1 cellular context compared by ENCODE assay signal in genomic region chr11:44767421-44767820, GRCh38.
TF ChIP-seq lines count a peak whose summit lies in the region.

No MANE protein-coding gene starts in this region.

TF ChIP-seq in WTC11, 78 proteins besides CTCF, POLR2A, EP300 and RAD21 (continued from another document):
- TF ChIP-seq, protein P1, sequence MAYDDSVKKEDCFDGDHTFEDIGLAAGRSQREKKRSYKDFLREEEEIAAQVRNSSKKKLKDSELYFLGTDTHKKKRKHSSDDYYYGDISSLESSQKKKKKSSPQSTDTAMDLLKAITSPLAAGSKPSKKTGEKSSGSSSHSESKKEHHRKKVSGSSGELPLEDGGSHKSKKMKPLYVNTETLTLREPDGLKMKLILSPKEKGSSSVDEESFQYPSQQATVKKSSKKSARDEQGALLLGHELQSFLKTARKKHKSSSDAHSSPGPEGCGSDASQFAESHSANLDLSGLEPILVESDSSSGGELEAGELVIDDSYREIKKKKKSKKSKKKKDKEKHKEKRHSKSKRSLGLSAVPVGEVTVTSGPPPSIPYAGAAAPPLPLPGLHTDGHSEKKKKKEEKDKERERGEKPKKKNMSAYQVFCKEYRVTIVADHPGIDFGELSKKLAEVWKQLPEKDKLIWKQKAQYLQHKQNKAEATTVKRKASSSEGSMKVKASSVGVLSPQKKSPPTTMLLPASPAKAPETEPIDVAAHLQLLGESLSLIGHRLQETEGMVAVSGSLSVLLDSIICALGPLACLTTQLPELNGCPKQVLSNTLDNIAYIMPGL (CRISPR knock-in tag; IDR thresholded peaks at IDR 0.05) = no peak
- TF ChIP-seq MLX (CRISPR knock-in tag; IDR thresholded peaks at IDR 0.05) = no peak
- no peak for TF ChIP-seq ZBTB43 (CRISPR knock-in tag; IDR thresholded peaks at IDR 0.05)
TF ChIP-seq in WTC11: peak in this region for 0.
